ENCODE assay signal across 33 cellular contexts in the genomic region with DNA sequence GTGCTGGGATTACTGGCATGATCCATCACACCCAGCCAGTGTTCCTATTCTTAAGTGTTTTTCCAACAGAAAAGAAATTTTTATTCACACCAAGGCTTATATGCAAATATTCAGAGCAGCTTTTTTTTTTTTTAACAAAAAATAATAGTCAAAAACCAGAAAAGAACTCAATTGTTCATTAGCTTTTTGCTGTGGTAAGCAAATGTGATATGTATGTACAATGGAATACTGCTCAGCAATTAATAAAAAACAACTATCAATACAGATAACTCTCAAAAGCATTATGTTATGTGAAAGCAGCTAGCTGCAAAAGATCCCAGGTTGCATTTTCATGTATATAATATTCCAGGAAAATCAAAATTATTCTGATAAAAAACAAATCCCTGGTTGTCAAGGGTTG.
"Had no signal": no experiment of that assay in that cellular context is flagged by ENCODE, and none has a peak within 500 bp of the region (broad histone marks: within the 10 kb centered on the region; RNA-seq: fewer than 3 reads in every experiment).

No MANE protein-coding gene starts in this region.

- DNase-seq: activated effector memory CD4-positive, alpha-beta T cell treated with anti-CD3 and anti-CD28 coated beads, Interleukin-2, amount 50 U/mL, for 16 hours; activated effector memory CD4-positive, alpha-beta T cell treated with Interleukin-2 at 50 U/mL for 16 hours; activated gamma-delta T cell; activated gamma-delta T cell treated with Interleukin-2 at 50 U/mL for 16 hours; activated naive CD4-positive, alpha-beta T cell; activated naive CD4-positive, alpha-beta T cell treated with anti-CD3 and anti-CD28 coated beads for 36 hours; activated naive CD4-positive, alpha-beta T cell treated with anti-CD3 and anti-CD28 coated beads, Interleukin-2, amount 10 ng/mL, durations not matched to agents 7 days and 5 days; activated naive CD4-positive, alpha-beta T cell treated with anti-CD3 and anti-CD28 coated beads, Interleukin-2, amount 50 U/mL, for 16 hours; activated naive CD4-positive, alpha-beta T cell treated with Interleukin-2 at 50 U/mL for 16 hours; activated naive CD8-positive, alpha-beta T cell treated with anti-CD3 and anti-CD28 coated beads for 36 hours; activated naive CD8-positive, alpha-beta T cell treated with anti-CD3 and anti-CD28 coated beads, Interleukin-2, amount 10 ng/mL, durations not matched to agents 7 days and 5 days; activated naive CD8-positive, alpha-beta T cell treated with anti-CD3 and anti-CD28 coated beads, Interleukin-2, amount 50 U/mL, for 24 hours; activated T-cell treated with anti-CD3 and anti-CD28 coated beads, Interleukin-2, amount 50 U/mL, for 24 hours; activated T-cell treated with anti-CD3 and anti-CD28 coated beads, Interleukin-2, amount 50 U/mL, for 4 hours; activated T-cell treated with anti-CD3 and anti-CD28 coated beads, Interleukin-2, amount 50 U/mL, for 48 hours; activated T-cell treated with anti-CD3 and anti-CD28 coated beads, Interleukin-2, amount 50 U/mL, for 72 hours; adrenal gland; amniotic stem cell; amygdala; anterior cingulate cortex; aorta; body of pancreas; brain microvascular endothelial cell; caudate nucleus; central memory CD4-positive, alpha-beta T cell; cerebellar nuclear complex had no signal

- H3K27ac ChIP-seq: adrenal gland, ascending aorta, body of pancreas, brain microvascular endothelial cell, breast epithelium, cardiac muscle cell had no signal

- H3K4me1 ChIP-seq: adrenal gland, ascending aorta, body of pancreas, breast epithelium had no signal

- FAIRE-seq: astrocyte, bronchial epithelial cell had no signal

- H3K4me3 ChIP-seq: adrenal gland, ascending aorta, body of pancreas, breast epithelium, cardiac muscle cell had no signal

- H3K9me3 ChIP-seq: adrenal gland, ascending aorta, body of pancreas, breast epithelium had no signal

- H3K36me3 ChIP-seq: adrenal gland, ascending aorta, brain microvascular endothelial cell, breast epithelium, cardiac muscle cell had no signal

- ATAC-seq: activated naive CD4-positive, alpha-beta T cell treated with anti-CD3 and anti-CD28 coated beads, Interleukin-2, amount 50 U/mL, for 72 hours; activated naive CD8-positive, alpha-beta T cell treated with anti-CD3 and anti-CD28 coated beads, Interleukin-2, amount 50 U/mL, for 24 hours; activated T-cell treated with anti-CD3 and anti-CD28 coated beads, Interleukin-2, amount 50 U/mL, for 4 hours; activated T-cell treated with anti-CD3 and anti-CD28 coated beads, Interleukin-2, amount 50 U/mL, for 72 hours; activated T-helper 17 cell treated with anti-CD3 and anti-CD28 coated beads, Interleukin-2, amount 50 U/mL, for 72 hours; body of pancreas had no signal

- H3K27me3 ChIP-seq: adrenal gland, ascending aorta, body of pancreas, brain microvascular endothelial cell, breast epithelium, cardiac muscle cell had no signal
